ENCODE assay signal across 29 cellular contexts in the genomic region with DNA sequence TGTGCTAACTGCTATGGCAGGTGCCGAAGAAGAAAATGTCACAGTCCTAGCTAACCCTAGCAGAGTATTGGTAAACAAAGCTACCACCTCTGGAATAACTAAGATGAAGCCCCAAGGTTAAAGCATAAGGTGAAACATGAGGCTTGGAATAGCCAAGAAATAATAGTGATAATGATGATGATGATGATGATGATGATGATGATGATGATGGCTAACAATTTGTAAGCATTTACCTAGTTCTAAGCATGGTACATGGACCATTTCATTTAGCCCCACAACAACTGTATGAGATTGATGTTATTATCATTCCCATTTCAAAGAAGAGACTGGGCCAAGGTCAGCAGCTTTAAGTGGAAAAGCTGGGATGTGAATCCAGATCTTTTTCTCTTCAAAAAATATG. TPM values are rescaled to one million over a fixed set of nuclear protein-coding genes. Genes with fewer than 3 reads are reported as not detected.
"Had no signal": no experiment of that assay in that cellular context is flagged by ENCODE, and none has a peak within 500 bp of the region (broad histone marks: within the 10 kb centered on the region; RNA-seq: fewer than 3 reads in every experiment).

No MANE protein-coding gene starts in this region.

- ATAC-seq: naive thymus-derived CD8-positive, alpha-beta T cell; psoas muscle; right cardiac atrium; sciatic nerve; stimulated activated memory B cell treated with anti-CD40 and anti-IgM and Interleukin-4, amounts not matched to agents 10 μg/mL and 1 μg/mL and 100 μg/mL, for 72 hours; stimulated activated naive CD8-positive, alpha-beta T cell treated with anti-CD3 and anti-CD28 coated beads, Interleukin-15, amount 100 ng/mL, for 72 hours; stimulated activated naive CD8-positive, alpha-beta T cell treated with anti-CD3 and anti-CD28 coated beads, Interleukin-15, Interleukin-2, amounts not matched to agents 100 U/mL and 50 U/mL, for 24 hours; upper lobe of right lung had no signal

- H3K27ac ChIP-seq: neural progenitor cell, ovary, parathyroid adenoma, skin epidermis, spleen, suprapubic skin, testis, tibial artery, transverse colon, upper lobe of right lung, uterus had no signal

- H3K9ac ChIP-seq: neural progenitor cell, parathyroid adenoma had no signal

- H3K27me3 ChIP-seq: neural progenitor cell, ovary, spleen, suprapubic skin, testis, tibial artery, transverse colon, upper lobe of right lung, uterus had no signal

- H3K36me3 ChIP-seq: neural progenitor cell, ovary, spleen, suprapubic skin, tibial artery, transverse colon, upper lobe of right lung, uterus had no signal

- H2AFZ ChIP-seq: neural progenitor cell, parathyroid adenoma had no signal

- DNase-seq: naive thymus-derived CD8-positive, alpha-beta T cell; occipital lobe; ovary; posterior cingulate gyrus; psoas muscle; right cardiac atrium; spleen; stimulated activated CD4-positive, alpha-beta T cell treated with anti-CD3 and anti-CD28 coated beads, Interleukin-12 subunit alpha, Interleukin-12 subunit beta, amount 100 ng/mL, for 4 hours; stimulated activated CD4-positive, alpha-beta T cell treated with anti-CD3 and anti-CD28 coated beads, Interleukin-1b, Interleukin-23, amount 100 ng/mL, for 48 hours; stimulated activated CD4-positive, alpha-beta T cell treated with anti-CD3 and anti-CD28 coated beads, Interleukin-4, amount 100 ng/mL, for 1 hour; stimulated activated CD4-positive, alpha-beta T cell treated with anti-CD3 and anti-CD28 coated beads, Interleukin-4, amount 100 ng/mL, for 4 hours; stimulated activated CD8-positive, alpha-beta memory T cell treated with anti-CD3 and anti-CD28 coated beads, Interleukin-4, amount 100 ng/mL, for 48 hours; stimulated activated naive CD4-positive, alpha-beta T cell; stimulated activated naive CD8-positive, alpha-beta T cell treated with anti-CD3 and anti-CD28 coated beads, Interleukin-15, amount 100 ng/mL, for 72 hours; stimulated activated naive CD8-positive, alpha-beta T cell treated with anti-CD3 and anti-CD28 coated beads, Interleukin-15, Interleukin-2, amounts not matched to agents 100 U/mL and 50 U/mL, for 24 hours; substantia nigra; testis; tibial artery; transverse colon; upper lobe of right lung; uterus had no signal

- H3K9me3 ChIP-seq: ovary, psoas muscle, spleen, suprapubic skin, testis, tibial artery, transverse colon, upper lobe of right lung, uterus had no signal

- H3K4me2 ChIP-seq: neural progenitor cell, smooth muscle cell had no signal

- H3K79me2 ChIP-seq: parathyroid adenoma had no signal

- H3K4me1 ChIP-seq: parathyroid adenoma, spleen, upper lobe of right lung, uterus had no signal

- H3K4me3 ChIP-seq: neural progenitor cell, ovary, psoas muscle, skin epidermis, smooth muscle cell, spleen, suprapubic skin, testis, tibial artery, transverse colon, upper lobe of right lung, uterus had no signal

RNA-seq across cellular contexts. Expression of a gene that starts 35.3 kb away (rescaled TPM):
- total RNA-seq: naive thymus-derived CD8-positive, alpha-beta T cell had no signal
- polyA plus RNA-seq: naive thymus-derived CD8-positive, alpha-beta T cell; neural cell had no signal
